13 cellular contexts compared by ENCODE assay signal in the genomic region with DNA sequence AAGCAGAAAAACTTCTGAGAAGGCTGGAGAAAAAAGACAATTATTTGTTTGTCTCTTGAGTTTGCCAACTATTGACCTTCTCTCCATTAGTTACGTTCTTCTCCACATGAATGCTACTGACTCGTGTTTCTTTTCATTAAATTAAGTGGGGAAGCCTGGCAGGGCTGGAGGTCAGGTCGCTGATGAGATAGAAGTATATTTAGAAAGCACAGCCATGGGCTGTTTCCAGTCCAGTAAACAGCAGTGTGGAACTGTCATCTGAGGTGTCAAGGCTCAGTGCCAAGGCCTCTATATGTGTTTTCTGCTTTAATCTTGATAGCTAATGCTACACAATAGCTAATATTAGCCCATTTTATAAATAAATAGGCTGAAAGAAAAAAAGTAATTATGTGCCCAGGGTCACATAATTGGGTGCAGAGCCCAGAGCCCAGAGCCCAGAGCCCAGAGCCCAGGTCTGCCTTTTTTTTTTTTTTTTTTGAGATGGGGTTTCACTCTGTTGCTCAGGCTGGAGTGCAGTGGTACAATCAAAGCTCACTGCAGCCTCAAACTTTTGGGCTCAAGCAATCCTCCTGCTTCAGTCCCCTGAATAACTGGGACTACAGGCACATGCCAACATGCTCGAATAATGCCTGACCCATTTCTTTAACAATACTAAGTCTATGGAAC. TPM values are rescaled to one million over a fixed set of nuclear protein-coding genes. Genes with fewer than 3 reads are reported as not detected.
DNase-seq lines count a peak whose midpoint lies in the region; ATAC-seq and TF ChIP-seq lines count a peak whose summit lies in the region.
"Had no signal": no experiment of that assay in that cellular context is flagged by ENCODE, and none has a peak within 500 bp of the region (broad histone marks: within the 10 kb centered on the region; RNA-seq: fewer than 3 reads in every experiment).

No MANE protein-coding gene starts in this region.

- H3K4me1 ChIP-seq in BLaER1 (peaks cover 86% of the 10 kb centered on the region), heart left ventricle (peaks cover 8 to 37% (median 33%) of the 10 kb centered on the region in 12 donors)
- H3K4me1 ChIP-seq: colonic mucosa, prostate gland had no signal

- WGBS in heart left ventricle, 4 donors = 14 to 29% (median 24%) methylated on average over 4 of the region's 4 CpGs

- H3K9me3 ChIP-seq in BLaER1 (no peaks in the 10 kb centered on the region), heart left ventricle (no peaks in the 10 kb centered on the region)
- H3K9me3 ChIP-seq: colonic mucosa, prostate gland had no signal

- no peak for TF ChIP-seq CTCF in heart left ventricle (IDR thresholded peaks at IDR 0.05)

- H3K27ac ChIP-seq in BLaER1 (peak overlapping the region; percentile 84), heart left ventricle (peak overlapping the region; percentile 50 to 90 (median 78))
- H3K27ac ChIP-seq: colonic mucosa, HL-60, prostate gland had no signal

- no peaks in the 10 kb centered on the region for H3K36me3 ChIP-seq in BLaER1
- no peaks in the 10 kb centered on the region for H3K36me3 ChIP-seq in heart left ventricle
- H3K36me3 ChIP-seq: colonic mucosa, prostate gland had no signal

- in situ Hi-C loops in G401 (cut with HindIII; ENCODE audit: low sequenced_read_pairs) = no loop called here

- intact Hi-C loops in heart left ventricle (cut with DNase I) = loop anchor here in 6 of 10 donors (5.0 to 10.0 kb wide), 4 partner anchors 58 to 108 kb away; partner anchors contain the start of genes GEN1 (in 4 of the 6) and SMC6 (in 4 of the 6)

- ATAC-seq in GM19438 (IDR thresholded peaks at IDR 0.05; ENCODE audit: low read depth, unreplicated experiment) = peak; percentile 51
- ATAC-seq in HG03060 (IDR thresholded peaks at IDR 0.05; ENCODE audit: low read depth, unreplicated experiment) = peak; percentile 64
- peak; percentile 73 to 89 (median 82) for ATAC-seq in heart left ventricle
- ATAC-seq in HG02588 (IDR thresholded peaks at IDR 0.05; ENCODE audit: unreplicated experiment) = no peak

- DNase-seq in heart left ventricle (peak in 2 of 5 donors; percentile 18 to 52), NCI-H69 (lab: John Stamatoyannopoulos, UW) (no peak), ecto neural progenitor cell (ENCODE audit: low spot score) (no peak), G401 (ENCODE audit: low spot score) (no peak)
- DNase-seq: activated T-cell treated with anti-CD3 and anti-CD28 coated beads, Interleukin-2, amount 50 U/mL, for 24 hours; colonic mucosa; NCI-H2107 had no signal

- no peaks in the 10 kb centered on the region for H3K27me3 ChIP-seq in BLaER1
- no peaks in the 10 kb centered on the region for H3K27me3 ChIP-seq in heart left ventricle
- H3K27me3 ChIP-seq: colonic mucosa had no signal

- TF ChIP-seq POLR2A in heart left ventricle (IDR thresholded peaks at IDR 0.05) = no peak

- H3K9ac ChIP-seq in BLaER1 = peak overlapping the region; percentile 71

- peak overlapping the region; percentile 85 for H3K4me2 ChIP-seq in BLaER1

- H4K20me1 ChIP-seq in BLaER1 = no peaks in the 10 kb centered on the region

- H3K4me3 ChIP-seq in BLaER1 (peak overlapping the region; percentile 37; the same call in 1 of the 2 replicates), heart left ventricle (no peak overlapping the region)
- H3K4me3 ChIP-seq: colonic mucosa, prostate gland had no signal

RNA-seq across cellular contexts. Expression of gene MSGN1, which starts 6.3 kb away (rescaled TPM):
- not detected for total RNA-seq in heart left ventricle
- polyA plus RNA-seq in heart left ventricle = not detected
- 0.44 TPM in 1 of 2 replicates, not detected in the other for total RNA-seq in G401 (2014; rRNA removed; shearing (Covaris generic))
- total RNA-seq: colonic mucosa, prostate gland had no signal

RNA-seq across cellular contexts. Expression of gene KCNS3, which starts 55.9 kb away (rescaled TPM):
- total RNA-seq in heart left ventricle = 1 to 10 TPM; 1.7 to 9.9 (median 2.7) TPM
- polyA plus RNA-seq in heart left ventricle = 1 to 10 TPM; 1.0 to 2.5 TPM
- not detected in 2 replicates for total RNA-seq in G401 (2014; rRNA removed; shearing (Covaris generic))
